Comparison of ENCODE assay signal across 9 cellular contexts in the genomic region with DNA sequence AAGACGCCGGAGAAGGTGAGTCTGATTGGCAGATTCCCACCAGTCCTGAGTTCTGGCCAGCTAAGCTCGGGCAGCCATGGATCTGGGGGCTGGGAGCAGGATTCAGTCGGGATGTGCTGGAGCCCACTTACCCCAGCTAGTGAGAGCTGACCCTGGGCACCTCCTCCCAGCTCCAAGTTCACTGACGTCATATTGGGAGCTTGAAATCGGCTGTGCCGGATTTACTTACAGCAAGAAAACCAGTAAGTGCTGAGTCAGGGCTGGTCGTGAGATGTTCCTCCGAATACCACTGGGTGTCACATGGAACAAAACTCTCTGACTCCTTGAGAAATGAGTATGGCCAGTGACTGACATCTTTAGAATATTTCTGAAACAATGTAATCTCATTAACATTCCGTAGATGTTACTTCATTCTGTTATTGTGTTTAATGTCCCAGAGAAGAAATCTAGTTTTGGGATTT.
DNase-seq lines count a peak whose midpoint lies in the region; ATAC-seq, FAIRE-seq and TF ChIP-seq lines count a peak whose summit lies in the region.
"Had no signal": no experiment of that assay in that cellular context is flagged by ENCODE, and none has a peak within 500 bp of the region (broad histone marks: within the 10 kb centered on the region; RNA-seq: fewer than 3 reads in every experiment).

No MANE protein-coding gene starts in this region.

- H4K20me1 ChIP-seq in astrocyte (ENCODE audit: insufficient read depth, low read length) = no peaks in the 10 kb centered on the region

- FAIRE-seq in astrocyte (lab: Jason Lieb, UNC) = no peak

- H3K9me3 ChIP-seq in astrocyte (ENCODE audit: insufficient read depth, low read depth, low read length) = no peaks in the 10 kb centered on the region
- H3K9me3 ChIP-seq in tibial artery = no peaks in the 10 kb centered on the region

- DNase-seq in A172 (ENCODE audit: low spot score) (peak; percentile 98), HK-2 (ENCODE audit: unreplicated experiment) (peak; percentile 73), astrocyte (ENCODE audit: low read depth) (peak; percentile 98), iPS-NIHi7 (ENCODE audit: extremely low spot score) (peak; percentile 66), tibial artery (peak in 1 of 2 donors; percentile 41)
- DNase-seq in activated T-cell treated with anti-CD3 and anti-CD28 coated beads, Interleukin-2, amount 50 U/mL, for 48 hours = no peak
- no peak for DNase-seq in central memory CD4-positive, alpha-beta T cell

- peak overlapping the region; percentile 67 for H3K9ac ChIP-seq in astrocyte (ENCODE audit: low read length)

- ATAC-seq in HG02938 (IDR thresholded peaks at IDR 0.05; ENCODE audit: unreplicated experiment) = no peak

- peak overlapping the region; percentile 72 for H3K27ac ChIP-seq in astrocyte (ENCODE audit: low read depth, low read length)
- H3K27ac ChIP-seq in tibial artery = peak overlapping the region in 1 of 2 donors; percentile 35

- peak overlapping the region; percentile 67 for H2AFZ ChIP-seq in astrocyte (ENCODE audit: low read depth, low read length)

- peaks cover 5% of the 10 kb centered on the region for H3K4me1 Mint-ChIP-seq in astrocyte (ENCODE audit: low read depth, unreplicated experiment)

- H3K36me3 ChIP-seq in astrocyte (ENCODE audit: insufficient read depth, low read length) (no peaks in the 10 kb centered on the region), tibial artery (no peaks in the 10 kb centered on the region)

- intact Hi-C loops in tibial artery (cut with DNase I; ENCODE audit: low total_unique reads) = no loop called here

- H3K27ac Mint-ChIP-seq in astrocyte (ENCODE audit: unreplicated experiment) = peak overlapping the region; percentile 80
- H3K27ac Mint-ChIP-seq: activated naive CD8-positive, alpha-beta T cell had no signal

- H3K36me3 Mint-ChIP-seq in astrocyte (ENCODE audit: low read depth, unreplicated experiment) = no peaks in the 10 kb centered on the region
- H3K36me3 Mint-ChIP-seq: activated naive CD8-positive, alpha-beta T cell had no signal

- peaks cover 2% of the 10 kb centered on the region for H3K9me3 Mint-ChIP-seq in astrocyte (ENCODE audit: unreplicated experiment)

- peak overlapping the region; percentile 61 for H3K4me2 ChIP-seq in astrocyte (ENCODE audit: low read length)

- peaks cover 11% of the 10 kb centered on the region for H3K4me1 ChIP-seq in astrocyte (ENCODE audit: insufficient read depth, low read length)
- H3K4me1 ChIP-seq in tibial artery = peaks cover 0 to 10% (median 0%) of the 10 kb centered on the region in 4 donors

- no peaks in the 10 kb centered on the region for H3K79me2 ChIP-seq in astrocyte (ENCODE audit: insufficient read depth, low read length)

- H3K4me3 ChIP-seq in astrocyte (ENCODE audit: insufficient read depth, low read depth, low read length) = no peak overlapping the region
- H3K4me3 ChIP-seq in tibial artery = no peak overlapping the region

- H3K27me3 ChIP-seq in astrocyte (ENCODE audit: insufficient read depth, low read length) (no peaks in the 10 kb centered on the region), tibial artery (no peaks in the 10 kb centered on the region)

- no peak overlapping the region for H3K4me3 Mint-ChIP-seq in astrocyte (ENCODE audit: unreplicated experiment)
- H3K4me3 Mint-ChIP-seq: activated naive CD8-positive, alpha-beta T cell had no signal

- H3K27me3 Mint-ChIP-seq in astrocyte (ENCODE audit: low read depth, unreplicated experiment) = peaks cover 14% of the 10 kb centered on the region

- TF ChIP-seq CTCF in astrocyte (IDR thresholded peaks at IDR 0.05; ENCODE audit: insufficient read depth, low read depth, low read length) (peak; percentile 31), tibial artery (IDR thresholded peaks at IDR 0.05) (peak; percentile 30 to 36)

Comparison
In these comparisons a context has a peak if more than half of its experiments do, and no peak if none do; other contexts are left out.
1. DNase-seq: peak in A172 (single experiment), HK-2 (single experiment), astrocyte (single experiment) and iPS-NIHi7 (single experiment); none in activated T-cell treated with anti-CD3 and anti-CD28 coated beads, Interleukin-2, amount 50 U/mL, for 48 hours (0 of 2) and central memory CD4-positive, alpha-beta T cell (single experiment).